In the genomic region with DNA sequence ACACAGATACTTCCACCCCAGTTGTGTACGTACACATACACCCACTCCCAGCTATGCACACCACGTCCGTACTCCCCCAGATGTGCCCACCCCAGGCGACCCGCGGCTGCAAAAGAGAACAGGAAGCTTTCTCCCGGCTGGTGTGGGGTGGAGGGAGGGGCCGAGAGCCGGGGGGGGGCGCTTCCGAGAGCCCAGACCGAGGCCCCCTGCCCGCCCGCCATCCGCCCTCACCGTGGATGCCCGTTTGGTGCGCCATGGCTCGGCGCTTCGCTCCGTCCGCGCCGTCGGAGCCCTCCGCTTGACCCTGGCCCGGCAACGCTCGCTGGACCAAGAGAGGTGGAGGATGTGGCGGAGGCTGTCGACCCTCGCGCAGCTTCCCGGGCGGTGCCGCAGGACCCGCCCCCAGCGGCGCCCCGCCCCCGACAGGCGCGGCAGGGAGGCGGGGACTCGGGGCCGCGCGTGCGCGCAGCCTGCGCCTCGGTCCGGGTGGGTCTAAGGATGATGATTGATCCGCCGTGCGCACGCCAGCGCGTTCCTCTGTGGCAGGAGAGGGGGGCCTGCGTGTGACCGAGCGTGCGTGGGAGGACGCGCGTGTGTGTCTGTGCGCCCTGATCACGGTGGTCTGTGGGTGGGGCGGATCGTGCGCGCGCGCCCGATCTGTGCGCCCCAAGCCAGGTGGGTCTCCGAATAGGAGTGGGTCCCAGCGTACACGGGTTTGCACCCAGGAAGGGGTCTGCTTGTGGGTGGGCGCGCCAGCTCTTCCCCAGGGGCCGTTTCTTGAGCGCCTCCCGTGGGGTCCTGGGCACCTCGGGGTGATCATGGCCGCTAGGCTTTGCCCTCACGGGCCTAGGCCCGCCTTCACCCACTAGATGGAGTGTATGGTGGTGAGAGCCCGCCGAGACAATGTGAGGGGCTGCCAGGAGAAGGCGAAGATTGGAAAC, we compare ENCODE assay signal across 8 cellular contexts. TPM values are rescaled to one million over a fixed set of nuclear protein-coding genes. Genes with fewer than 3 reads are reported as not detected.
DNase-seq lines count a peak whose midpoint lies in the region; ATAC-seq and TF ChIP-seq lines count a peak whose summit lies in the region.

TWF2 (minus strand) TSS at position 398 of the 941 bp plus-strand sequence; CDS start at position 256, 142 bp downstream.

- H3K4me1 ChIP-seq in Loucy (ENCODE audit: insufficient read depth, low read length, poor library complexity, severe bottlenecking) (peaks cover 34% of the 10 kb centered on the region), right cardiac atrium (ENCODE audit: control insufficient read depth, insufficient read depth, low read length) (peaks cover 17% of the 10 kb centered on the region), rectal smooth muscle tissue (ENCODE audit: control insufficient read depth, insufficient read depth, low read length) (peaks cover 24% of the 10 kb centered on the region), vagina (peaks cover 66% of the 10 kb centered on the region)

- intact Hi-C loops in T-helper 2 cell treated with Interferon-gamma antibody and Interleukin-4, amounts not matched to agents 100 ng/mL and 5 ng/mL, for 36 hours (cut with micrococcal nuclease): loop anchor here (1.0 to 5.0 kb wide), 4 partner anchors 16 to 208 kb away; partner anchors contain the start of genes SEMA3G and WDR82
- intact Hi-C loops in right cardiac atrium (cut with DNase I): no loop called here
- intact Hi-C loops in vagina (cut with DNase I): loop anchor here (5.0 kb wide), 1 partner anchor 48 kb away; the partner anchor contains the start of gene GLYCTK

- DNase-seq in GOT3 (lab: John Stamatoyannopoulos, UW): peak; percentile 46
- peak; percentile 86 to 94 (median 94) for DNase-seq in right cardiac atrium
- no peak for DNase-seq in vagina (ENCODE audit: extremely low spot score in 2 of 2)

- H3K79me2 ChIP-seq in Loucy (ENCODE audit: insufficient read depth, low read length): peaks cover 52% of the 10 kb centered on the region

- H3K4me2 ChIP-seq in Loucy (ENCODE audit: low read depth, low read length, poor library complexity, severe bottlenecking): peak within 1 kb of the TSS; percentile 94

- peak; percentile 84 for TF ChIP-seq POLR2A in GM10847 (IDR thresholded peaks at IDR 0.05; ENCODE audit: extremely low read depth, insufficient read length)
- peak in 1 of 2 donors; percentile 85 for TF ChIP-seq POLR2A in vagina (IDR thresholded peaks at IDR 0.05)

- WGBS in right cardiac atrium: under 1% methylated on average over 92 of the region's 92 CpGs

- H3K4me3 ChIP-seq in Loucy (ENCODE audit: low read length, poor library complexity, severe bottlenecking) (peak within 1 kb of the TSS; percentile 99), right cardiac atrium (ENCODE audit: low read length) (peak within 1 kb of the TSS; percentile 55), rectal smooth muscle tissue (ENCODE audit: low read length) (peak within 1 kb of the TSS; percentile 94), vagina (peak within 1 kb of the TSS; percentile 96 to 98)

- H4K20me1 ChIP-seq in Loucy (ENCODE audit: insufficient read depth, low read length, poor library complexity, severe bottlenecking): peaks cover 15% of the 10 kb centered on the region

- H3K9me3 ChIP-seq in Loucy (ENCODE audit: insufficient read depth, low read depth, low read length) (no peaks in the 10 kb centered on the region), right cardiac atrium (ENCODE audit: control insufficient read depth, low read length) (no peaks in the 10 kb centered on the region), vagina (no peaks in the 10 kb centered on the region)

- H3K27ac ChIP-seq in angular gyrus (ENCODE audit: low read depth, low read length): peak within 1 kb of the TSS; percentile 95
- H3K27ac ChIP-seq in right cardiac atrium (ENCODE audit: low read length): peak within 1 kb of the TSS; percentile 81
- peak within 1 kb of the TSS; percentile 84 for H3K27ac ChIP-seq in rectal smooth muscle tissue (ENCODE audit: low read depth, low read length)
- H3K27ac ChIP-seq in vagina: peak within 1 kb of the TSS; percentile 98

- TF ChIP-seq CTCF in Loucy (conservative IDR thresholded peaks at IDR 0.05; ENCODE audit: low read length): peak; percentile 60
- peak in 2 of 3 experiments; percentile 7 to 13 for TF ChIP-seq CTCF in vagina (IDR thresholded peaks at IDR 0.05)

- H3K36me3 ChIP-seq in Loucy (ENCODE audit: insufficient read depth, low read length): no peaks in the 10 kb centered on the region
- peaks cover 5% of the 10 kb centered on the region for H3K36me3 ChIP-seq in rectal smooth muscle tissue (ENCODE audit: control insufficient read depth, insufficient read depth, low read length)
- peaks cover 0 to 9% of the 10 kb centered on the region in 2 donors for H3K36me3 ChIP-seq in vagina

- peak within 1 kb of the TSS; percentile 97 for H2AFZ ChIP-seq in Loucy (ENCODE audit: low read length)

- peak; percentile 91 for ATAC-seq in right cardiac atrium

- H3F3A ChIP-seq in Loucy (ENCODE audit: low read depth): no peaks in the 10 kb centered on the region

- no peaks in the 10 kb centered on the region for H3K9me2 ChIP-seq in Loucy (replicated peaks; ENCODE audit: low read depth, low read length)

- H3K27me3 ChIP-seq in Loucy (ENCODE audit: insufficient read depth, low read length, poor library complexity, severe bottlenecking): no peaks in the 10 kb centered on the region
- no peaks in the 10 kb centered on the region for H3K27me3 ChIP-seq in right cardiac atrium (ENCODE audit: control insufficient read depth, insufficient read depth)
- H3K27me3 ChIP-seq in rectal smooth muscle tissue (ENCODE audit: control insufficient read depth, insufficient read depth, low read length): no peaks in the 10 kb centered on the region
- no peaks in the 10 kb centered on the region for H3K27me3 ChIP-seq in vagina

- H3K9ac ChIP-seq in Loucy (ENCODE audit: low read depth, low read length, poor library complexity, severe bottlenecking) (peak within 1 kb of the TSS; percentile 97), rectal smooth muscle tissue (ENCODE audit: low read length) (peak within 1 kb of the TSS; percentile 90)

RNA-seq across cellular contexts. Expression of gene TWF2, which starts in this region (rescaled TPM):
- total RNA-seq in T-helper 2 cell treated with Interferon-gamma antibody and Interleukin-4, amounts not matched to agents 100 ng/mL and 5 ng/mL, for 36 hours: 107 and 109 TPM in 2 replicates
- total RNA-seq in right cardiac atrium (10 to 100 TPM; 32.0 to 70.0 (median 45.0) TPM), vagina (93.8 TPM)
- 56.5 TPM for polyA plus RNA-seq in right cardiac atrium

Comparison
In these comparisons a context has a peak if more than half of its experiments do, and no peak if none do; other contexts are left out.
1. DNase-seq: peak in GOT3 (single experiment) and right cardiac atrium (3 of 3); none in vagina (0 of 2).
2. intact Hi-C loops: an anchor here in T-helper 2 cell treated with Interferon-gamma antibody and Interleukin-4, amounts not matched to agents 100 ng/mL and 5 ng/mL, for 36 hours (1.0 to 5.0 kb wide) and vagina (5.0 kb wide); none called in right cardiac atrium.
3. Peak in every context shown above with its lines, with median percentiles within 50 percentile points of each other: H3K4me3 ChIP-seq and H3K27ac ChIP-seq.